In genomic region chr16:1945559-1946391, GRCh38 we compare ENCODE assay signal across 25 cellular contexts. TPM values are rescaled to one million over a fixed set of nuclear protein-coding genes. Genes with fewer than 3 reads are reported as not detected.
"Had no signal": no experiment of that assay in that cellular context is flagged by ENCODE, and none has a peak within 500 bp of the region (broad histone marks: within the 10 kb centered on the region; RNA-seq: fewer than 3 reads in every experiment).

No MANE protein-coding gene starts in this region.

- H3K36me3 Mint-ChIP-seq: activated naive CD8-positive, alpha-beta T cell treated with anti-CD3 and anti-CD28 coated beads for 36 hours; natural killer cell; WTC11 had no signal

- H3K27ac ChIP-seq: colonic mucosa, esophagus squamous epithelium, gastroesophageal sphincter, ovary, prostate gland, right atrium auricular region, thyroid gland had no signal

- H3K4me3 ChIP-seq: colonic mucosa, esophagus squamous epithelium, gastroesophageal sphincter, ovary, prostate gland, right atrium auricular region, thyroid gland had no signal

- H3K4me3 Mint-ChIP-seq: activated naive CD8-positive, alpha-beta T cell treated with anti-CD3 and anti-CD28 coated beads for 36 hours; stimulated activated naive CD8-positive, alpha-beta T cell treated with anti-CD3 and anti-CD28 coated beads, Interleukin-15, Interleukin-2, amounts not matched to agents 100 ng/mL and 50 ng/mL, for 24 hours; WTC11 had no signal

- ATAC-seq: gastroesophageal sphincter, left cardiac atrium, natural killer cell, WTC11 had no signal

- H3K27me3 Mint-ChIP-seq: activated naive CD8-positive, alpha-beta T cell treated with anti-CD3 and anti-CD28 coated beads for 36 hours; stimulated activated naive CD8-positive, alpha-beta T cell treated with anti-CD3 and anti-CD28 coated beads, Interleukin-15, Interleukin-2, amounts not matched to agents 100 ng/mL and 50 ng/mL, for 24 hours had no signal

- H3K27ac Mint-ChIP-seq: activated naive CD8-positive, alpha-beta T cell treated with anti-CD3 and anti-CD28 coated beads for 36 hours; activated T-helper 2 cell treated with anti-CD3 and anti-CD28 coated beads, Interferon-gamma antibody, Interleukin-2, Interleukin-4, amounts not matched to agents 10 μg/mL and 5 μg/mL and 100 μg/mL, durations not matched to agents 14 hours and 24 hours and 36 hours; stimulated activated naive CD8-positive, alpha-beta T cell treated with anti-CD3 and anti-CD28 coated beads, Interleukin-15, Interleukin-2, amounts not matched to agents 100 ng/mL and 50 ng/mL, for 24 hours; WTC11 had no signal

- H3K9me3 ChIP-seq: colonic mucosa, esophagus squamous epithelium, gastroesophageal sphincter, ovary, prostate gland, right atrium auricular region, thyroid gland had no signal

- H3K36me3 ChIP-seq: colonic mucosa, ovary, prostate gland, thyroid gland had no signal

- DNase-seq: activated naive CD4-positive, alpha-beta T cell treated with Interleukin-2 at 50 U/mL for 16 hours; activated naive CD8-positive, alpha-beta T cell treated with anti-CD3 and anti-CD28 coated beads for 36 hours; activated T-cell treated with anti-CD3 and anti-CD28 coated beads, Interleukin-2, amount 50 U/mL, for 1 hour; colonic mucosa; esophagus squamous epithelium; head of caudate nucleus; hypothalamus; left cardiac atrium; midbrain; natural killer cell; ovary; stimulated activated CD4-positive, alpha-beta T cell treated with anti-CD3 and anti-CD28 coated beads, Interleukin-1b, Interleukin-23, amount 100 ng/mL, for 48 hours; substantia nigra; T-helper 9 cell had no signal

- H3K27me3 ChIP-seq: colonic mucosa, esophagus squamous epithelium, gastroesophageal sphincter, ovary, right atrium auricular region, thyroid gland had no signal

- H3K9me3 Mint-ChIP-seq: activated naive CD8-positive, alpha-beta T cell treated with anti-CD3 and anti-CD28 coated beads for 36 hours; activated T-helper 2 cell treated with anti-CD3 and anti-CD28 coated beads, Interferon-gamma antibody, Interleukin-2, Interleukin-4, amounts not matched to agents 10 μg/mL and 5 μg/mL and 100 μg/mL, durations not matched to agents 14 hours and 24 hours and 36 hours; natural killer cell; stimulated activated naive CD8-positive, alpha-beta T cell treated with anti-CD3 and anti-CD28 coated beads, Interleukin-15, Interleukin-2, amounts not matched to agents 100 ng/mL and 50 ng/mL, for 24 hours; WTC11 had no signal

RNA-seq across cellular contexts. Expression of gene RPL3L, which starts 8.7 kb away (rescaled TPM):
- total RNA-seq: activated naive CD8-positive, alpha-beta T cell treated with anti-CD3 and anti-CD28 coated beads for 36 hours; colonic mucosa; esophagus squamous epithelium; gastroesophageal sphincter; lung microvascular endothelial cell; natural killer cell; ovary; T-helper 1 cell treated with Interleukin-12 subunit alpha and Interleukin-12 subunit beta and Interleukin-4 antibody, amounts not matched to agents 30 ng/mL and 1 ng/mL, for 36 hours; thyroid gland had no signal
- polyA plus RNA-seq: ovary, urinary bladder had no signal

RNA-seq across cellular contexts. Expression of gene RNF151, which starts 20.9 kb away (rescaled TPM):
- total RNA-seq: activated naive CD8-positive, alpha-beta T cell treated with anti-CD3 and anti-CD28 coated beads for 36 hours; bronchial epithelial cell; colonic mucosa; esophagus squamous epithelium; gastroesophageal sphincter; left cardiac atrium; lung microvascular endothelial cell; natural killer cell; right atrium auricular region; thyroid gland; urinary bladder had no signal
- polyA plus RNA-seq: ovary, urinary bladder had no signal
